8 cellular contexts compared by ENCODE assay signal in the genomic region with DNA sequence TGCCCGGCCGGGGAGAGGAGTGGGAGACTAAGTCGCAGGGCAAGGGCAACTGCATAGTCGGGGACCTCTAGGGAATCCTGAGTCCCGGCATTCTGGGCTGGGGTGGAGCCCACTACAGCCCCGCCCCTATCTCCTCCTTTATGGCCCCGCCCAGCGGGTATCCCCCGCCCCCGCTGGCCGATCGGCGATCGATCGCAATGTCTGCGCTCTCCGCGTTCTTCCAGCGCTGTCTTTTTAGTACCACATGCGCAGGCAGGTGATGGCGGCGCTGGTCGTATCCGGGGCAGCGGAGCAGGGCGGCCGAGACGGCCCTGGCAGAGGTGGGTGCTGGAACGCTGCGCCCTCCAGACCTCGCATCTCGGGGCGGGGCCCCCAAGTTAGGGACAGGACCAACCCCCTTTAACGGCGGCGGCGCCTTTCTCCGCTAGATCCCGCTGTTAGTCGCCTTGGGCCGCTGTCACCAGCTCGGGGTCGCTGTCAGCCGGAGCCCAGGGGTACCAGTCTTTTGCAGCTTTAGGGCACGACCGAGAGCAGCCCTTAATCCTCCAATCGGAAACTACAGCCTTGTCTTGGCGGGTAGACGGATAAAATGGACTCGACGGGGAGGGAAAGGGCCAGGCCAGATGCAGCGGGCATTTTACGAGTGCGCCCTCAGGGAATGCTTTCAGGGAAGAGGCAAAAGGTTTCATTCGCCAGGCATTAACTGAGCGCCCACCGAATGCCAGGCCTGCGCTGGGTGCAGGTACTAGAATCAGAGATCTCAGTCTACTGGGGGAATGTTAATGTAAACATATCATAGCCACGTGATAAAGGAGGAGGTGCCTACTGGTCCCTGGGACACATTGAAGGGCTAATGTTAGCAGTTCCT. TPM values are rescaled to one million over a fixed set of nuclear protein-coding genes. Genes with fewer than 3 reads are reported as not detected.
DNase-seq lines count a peak whose midpoint lies in the region; ATAC-seq and TF ChIP-seq lines count a peak whose summit lies in the region.

TSS of gene DPH1 (plus strand) at position 243 of the 868 bp plus-strand sequence. CDS start at position 260, 17 bp downstream.

- no peak for TF ChIP-seq CTCF in CD8-positive, alpha-beta T cell (IDR thresholded peaks at IDR 0.05)
- TF ChIP-seq CTCF in epithelial cell of proximal tubule (conservative IDR thresholded peaks at IDR 0.05; ENCODE audit: low read depth, low read length): no peak

- H3K36me3 ChIP-seq in CD8-positive, alpha-beta T cell (ENCODE audit: insufficient read depth, low read length): peaks cover 7% of the 10 kb centered on the region

- H3K36me3 Mint-ChIP-seq in CD8-positive, alpha-beta T cell: peaks cover 23% of the 10 kb centered on the region

- H3K27ac Mint-ChIP-seq in CD8-positive, alpha-beta T cell: peak within 1 kb of the TSS; percentile 86

- peak; percentile 66 to 86 (median 84) for DNase-seq in CD8-positive, alpha-beta T cell
- DNase-seq in HuH-7.5 (ENCODE audit: low spot score) (peak; percentile 94), OCI-M1 (lab: John Stamatoyannopoulos, UW) (peak; percentile 83), activated T-cell treated with anti-CD3 and anti-CD28 coated beads for 48 hours (ENCODE audit: low read depth) (peak; percentile 85), epithelial cell of proximal tubule (ENCODE audit: low read depth) (peak; percentile 55), mucosa of gallbladder (ENCODE audit: low spot score) (peak; percentile 90)
- peak; percentile 93 for DNase-seq in stimulated activated CD8-positive, alpha-beta memory T cell treated with anti-CD3 and anti-CD28 coated beads, Interleukin-4, amount 100 ng/mL, for 48 hours

- H3K4me1 Mint-ChIP-seq in CD8-positive, alpha-beta T cell (ENCODE audit: low read depth): peaks cover 34% of the 10 kb centered on the region

- H3K4me1 ChIP-seq in CD8-positive, alpha-beta T cell (ENCODE audit: insufficient read depth, low read length): peaks cover 34% of the 10 kb centered on the region

- H3K9me3 ChIP-seq in CD8-positive, alpha-beta T cell (ENCODE audit: low read length): no peaks in the 10 kb centered on the region

- H3K27ac ChIP-seq in CD8-positive, alpha-beta T cell (ENCODE audit: low read depth, low read length): peak within 1 kb of the TSS; percentile 73

- POLR2A ChIA-PET in CD8-positive, alpha-beta T cell (lab: Charles Lee): interaction anchor here (0.8 kb wide), 1 partner anchor 12 kb away, joined by 4 read pairs; the partner anchor contains the start of gene OVCA2

- CTCF ChIA-PET in CD8-positive, alpha-beta T cell (lab: Charles Lee): interaction anchor here (1.0 to 1.9 kb wide), 3 partner anchors 11 to 215 kb away, joined by 3 to 6 read pairs (median 4); no protein-coding TSS in a partner anchor

- no peaks in the 10 kb centered on the region for H3K27me3 ChIP-seq in CD8-positive, alpha-beta T cell (ENCODE audit: insufficient read depth, low read length)

- intact Hi-C loops in CD8-positive, alpha-beta T cell (cut with DNase I, micrococcal nuclease): loop anchor here (1.0 to 5.0 kb wide), 7 partner anchors 11 to 401 kb away; partner anchors contain the start of genes MNT (in 1 of the 2) and SMYD4 (in 1 of the 2)

- peak; percentile 81 for ATAC-seq in CD8-positive, alpha-beta T cell
- ATAC-seq in GM21360 (IDR thresholded peaks at IDR 0.05; ENCODE audit: unreplicated experiment): peak; percentile 55

- H3K4me3 ChIP-seq in CD8-positive, alpha-beta T cell (ENCODE audit: low read depth, low read length): peak within 1 kb of the TSS; percentile 93
- H3K4me3 ChIP-seq in epithelial cell of proximal tubule (ENCODE audit: low read depth, low read length): peak within 1 kb of the TSS; percentile 94

- H3K4me3 Mint-ChIP-seq in CD8-positive, alpha-beta T cell: peak within 1 kb of the TSS; percentile 97

- peaks cover 12% of the 10 kb centered on the region for H3K27me3 Mint-ChIP-seq in CD8-positive, alpha-beta T cell (ENCODE audit: low read depth)

- no peaks in the 10 kb centered on the region for H3K9me3 Mint-ChIP-seq in CD8-positive, alpha-beta T cell

RNA-seq across cellular contexts. Expression of gene DPH1, which starts in this region (rescaled TPM):
- total RNA-seq in CD8-positive, alpha-beta T cell: 100 to 1,000 TPM; 128 to 149 TPM
- total RNA-seq in epithelial cell of proximal tubule: 30.8 and 33.1 TPM in 2 replicates
- 51.5 TPM for total RNA-seq in mucosa of gallbladder

Comparison
In these comparisons a context has a peak if more than half of its experiments do, and no peak if none do; other contexts are left out.
1. Peak in every context shown above with its lines: DNase-seq, ATAC-seq, H3K4me3 ChIP-seq and H3K27ac ChIP-seq.